9 cellular contexts compared by ENCODE assay signal in genomic region chr18:79458131-79458838, GRCh38.
DNase-seq lines count a peak whose midpoint lies in the region; ATAC-seq and FAIRE-seq lines count a peak whose summit lies in the region.
"Had no signal": no experiment of that assay in that cellular context is flagged by ENCODE, and none has a peak within 500 bp of the region (broad histone marks: within the 10 kb centered on the region; RNA-seq: fewer than 3 reads in every experiment).

No MANE protein-coding gene starts in this region.

- intact Hi-C loops in activated CD4-positive, alpha-beta memory T cell treated with anti-CD3 and anti-CD28 coated beads for 36 hours (cut with micrococcal nuclease): no loop called here

- H3K36me3 Mint-ChIP-seq in activated T-cell treated with anti-CD3 and anti-CD28 coated beads, Interleukin-2, amount 50 U/mL, for 4 hours (ENCODE audit: insufficient read depth): peaks cover 19% of the 10 kb centered on the region
- peaks cover 28% of the 10 kb centered on the region for H3K36me3 Mint-ChIP-seq in activated CD4-positive, alpha-beta memory T cell treated with anti-CD3 and anti-CD28 coated beads for 36 hours

- H3K4me3 Mint-ChIP-seq in activated T-cell treated with anti-CD3 and anti-CD28 coated beads, Interleukin-2, amount 50 U/mL, for 4 hours: no peak overlapping the region
- no peak overlapping the region for H3K4me3 Mint-ChIP-seq in activated CD4-positive, alpha-beta memory T cell treated with anti-CD3 and anti-CD28 coated beads for 36 hours

- peak; percentile 94 for FAIRE-seq in A204.1 (lab: Jason Lieb, UNC)
- FAIRE-seq: islet of Langerhans had no signal

- no peak overlapping the region for H3K9ac ChIP-seq in mucosa of stomach (ENCODE audit: low read length)

- H3K4me1 ChIP-seq in mucosa of stomach (ENCODE audit: control insufficient read depth, insufficient read depth, low read length): peaks cover 20% of the 10 kb centered on the region

- no peaks in the 10 kb centered on the region for H3K9me3 ChIP-seq in mucosa of stomach (ENCODE audit: control insufficient read depth, low read length)

- H3K4me3 ChIP-seq in mucosa of stomach (ENCODE audit: low read length): peak overlapping the region; percentile 23

- ATAC-seq in activated T-cell treated with anti-CD3 and anti-CD28 coated beads, Interleukin-2, amount 50 U/mL, for 4 hours: no peak
- no peak for ATAC-seq in GM21360 (IDR thresholded peaks at IDR 0.05; ENCODE audit: unreplicated experiment)

- H3K27me3 ChIP-seq in mucosa of stomach (ENCODE audit: control insufficient read depth, insufficient read depth, low read length): peaks cover 7% of the 10 kb centered on the region

- H3K36me3 ChIP-seq in mucosa of stomach (ENCODE audit: control insufficient read depth, insufficient read depth, low read length): no peaks in the 10 kb centered on the region

- peaks cover 5% of the 10 kb centered on the region for H3K4me1 Mint-ChIP-seq in activated T-cell treated with anti-CD3 and anti-CD28 coated beads, Interleukin-2, amount 50 U/mL, for 4 hours (ENCODE audit: low read depth)
- H3K4me1 Mint-ChIP-seq in activated CD4-positive, alpha-beta memory T cell treated with anti-CD3 and anti-CD28 coated beads for 36 hours (ENCODE audit: low read depth): peaks cover 4% of the 10 kb centered on the region

- DNase-seq in NCI-H526 treated with DMSO at 0.1 percent for 48 hours (lab: John Stamatoyannopoulos, UW) (peak; percentile 36), fibroblast of gingiva (ENCODE audit: low read depth) (peak; percentile 39), KG1 (lab: John Stamatoyannopoulos, UW) (no peak)
- no peak for DNase-seq in activated T-cell treated with anti-CD3 and anti-CD28 coated beads, Interleukin-2, amount 50 U/mL, for 4 hours
- no peak for DNase-seq in activated CD4-positive, alpha-beta memory T cell treated with anti-CD3 and anti-CD28 coated beads for 36 hours

- CTCF ChIA-PET in activated CD4-positive, alpha-beta memory T cell treated with anti-CD3 and anti-CD28 coated beads for 36 hours (lab: Charles Lee): no interaction called here

- no peaks in the 10 kb centered on the region for H3K9me3 Mint-ChIP-seq in activated T-cell treated with anti-CD3 and anti-CD28 coated beads, Interleukin-2, amount 50 U/mL, for 4 hours
- H3K9me3 Mint-ChIP-seq in activated CD4-positive, alpha-beta memory T cell treated with anti-CD3 and anti-CD28 coated beads for 36 hours: no peaks in the 10 kb centered on the region

- POLR2A ChIA-PET in activated CD4-positive, alpha-beta memory T cell treated with anti-CD3 and anti-CD28 coated beads for 36 hours (lab: Charles Lee): no interaction called here

- no peaks in the 10 kb centered on the region for H3K27me3 Mint-ChIP-seq in activated T-cell treated with anti-CD3 and anti-CD28 coated beads, Interleukin-2, amount 50 U/mL, for 4 hours (ENCODE audit: low read depth)
- H3K27me3 Mint-ChIP-seq in activated CD4-positive, alpha-beta memory T cell treated with anti-CD3 and anti-CD28 coated beads for 36 hours: no peaks in the 10 kb centered on the region

- H3K27ac Mint-ChIP-seq in activated CD4-positive, alpha-beta memory T cell treated with anti-CD3 and anti-CD28 coated beads for 36 hours: no peak overlapping the region

Comparison
In these comparisons a context has a peak if more than half of its experiments do, and no peak if none do; other contexts are left out.
1. DNase-seq: peak in NCI-H526 treated with DMSO at 0.1 percent for 48 hours (single experiment) and fibroblast of gingiva (single experiment); none in activated T-cell treated with anti-CD3 and anti-CD28 coated beads, Interleukin-2, amount 50 U/mL, for 4 hours (single experiment), KG1 (single experiment) and activated CD4-positive, alpha-beta memory T cell treated with anti-CD3 and anti-CD28 coated beads for 36 hours (single experiment).